8 cellular contexts compared by ENCODE assay signal in the genomic region with DNA sequence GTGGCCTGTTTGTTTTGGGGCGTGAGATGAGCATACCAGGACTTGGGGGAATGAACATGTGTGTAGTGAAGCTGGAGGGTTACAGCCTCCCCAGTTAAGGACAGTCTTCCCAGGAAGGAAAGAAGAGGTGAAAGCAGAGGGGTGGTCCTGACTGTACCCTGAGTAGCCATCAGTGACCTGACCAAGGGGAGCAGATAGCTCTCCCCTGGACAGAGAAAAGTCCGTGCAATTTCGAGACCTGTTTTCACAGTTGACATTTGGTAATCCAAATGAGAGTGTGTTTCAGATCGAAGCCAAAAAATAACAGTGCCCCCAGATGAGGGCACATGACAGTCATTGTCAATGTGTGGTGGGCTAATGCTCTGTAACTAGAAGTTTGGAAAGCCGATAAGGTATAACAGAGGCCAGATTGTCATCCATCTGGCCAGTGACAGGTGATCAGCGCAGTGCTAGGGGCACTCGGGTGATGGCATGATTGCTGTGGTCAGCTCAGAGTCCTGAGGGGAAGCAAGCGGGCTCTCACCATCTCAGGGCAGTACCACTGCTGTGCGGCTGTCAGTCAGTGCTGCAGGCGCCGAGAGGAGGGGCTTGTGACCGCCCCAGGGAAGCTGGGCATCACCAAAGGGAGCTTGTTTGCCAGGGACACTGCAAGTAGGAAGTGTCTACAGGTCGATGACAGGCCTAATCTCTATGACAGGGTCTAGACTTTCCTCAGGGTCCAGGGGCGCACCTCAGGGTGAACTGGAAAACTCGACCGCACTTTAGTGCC. TPM values are rescaled to one million over a fixed set of nuclear protein-coding genes. Genes with fewer than 3 reads are reported as not detected.
DNase-seq lines count a peak whose midpoint lies in the region; ATAC-seq and TF ChIP-seq lines count a peak whose summit lies in the region.

No MANE protein-coding gene starts in this region.

- POLR2A ChIA-PET in HCT116 (lab: Charles Lee): interaction anchor here (0.5 to 2.3 kb wide), 4 partner anchors 12 to 299 kb away, joined by 3 to 9 read pairs (median 5); a partner anchor contains a TSS
- POLR2A ChIA-PET in activated CD8-positive, alpha-beta T cell treated with anti-CD3 and anti-CD28 coated beads, Interleukin-2, amount 10 ng/mL, durations not matched to agents 7 days and 5 days (lab: Charles Lee): interaction anchor here (1.0 to 2.9 kb wide), 6 partner anchors 9 to 298 kb away, joined by 3 to 18 read pairs (median 6); a partner anchor contains a TSS

- CTCF ChIA-PET in HCT116 (lab: Charles Lee): interaction anchor here (1.7 kb wide), 1 partner anchor 12 kb away, joined by 14 read pairs; a partner anchor contains a TSS
- CTCF ChIA-PET in activated CD8-positive, alpha-beta T cell treated with anti-CD3 and anti-CD28 coated beads, Interleukin-2, amount 10 ng/mL, durations not matched to agents 7 days and 5 days (lab: Charles Lee): interaction anchor here (0.9 to 2.4 kb wide), 5 partner anchors 7 to 166 kb away, joined by 3 to 24 read pairs (median 4); a partner anchor contains a TSS

- peaks cover 37% of the 10 kb centered on the region for H3K4me1 Mint-ChIP-seq in activated CD8-positive, alpha-beta T cell treated with anti-CD3 and anti-CD28 coated beads, Interleukin-2, amount 10 ng/mL, durations not matched to agents 7 days and 5 days (ENCODE audit: low read depth)

- peak overlapping the region; percentile 88 for H3K4me3 Mint-ChIP-seq in activated CD8-positive, alpha-beta T cell treated with anti-CD3 and anti-CD28 coated beads, Interleukin-2, amount 10 ng/mL, durations not matched to agents 7 days and 5 days

- H3K4me1 ChIP-seq in HCT116 (ENCODE audit: control insufficient read depth in 1 of 2, insufficient read depth in 2 of 2, low read length in 2 of 2): peaks cover 13 to 24% of the 10 kb centered on the region in 2 experiments; a peak in 3 of 4 replicates
- H3K4me1 ChIP-seq in iPS-15b (ENCODE audit: control insufficient read depth, insufficient read depth, low read length): no peaks in the 10 kb centered on the region

- H3K36me3 ChIP-seq in HCT116 (ENCODE audit: control insufficient read depth in 1 of 2, insufficient read depth in 2 of 2, low read length in 2 of 2) (peaks cover 50 to 60% of the 10 kb centered on the region in 2 experiments), iPS-15b (ENCODE audit: control insufficient read depth, insufficient read depth, low read length) (peaks cover 42% of the 10 kb centered on the region)

- H3K27ac ChIP-seq in 22Rv1 (peak overlapping the region; percentile 90), HCT116 (ENCODE audit: low read depth, low read length) (peak overlapping the region; percentile 96)

- TF ChIP-seq CTCF in 22Rv1 (IDR thresholded peaks at IDR 0.05): no peak
- TF ChIP-seq CTCF in HCT116 (IDR thresholded peaks at IDR 0.05 in 2 of 3, conservative IDR thresholded peaks at IDR 0.05 in 1 of 3; ENCODE audit: borderline replicate concordance in 1 of 3, insufficient read depth in 1 of 3, low read depth in 2 of 3, low read length in 2 of 3): no peak
- TF ChIP-seq CTCF in GM13976 (IDR thresholded peaks at IDR 0.05; ENCODE audit: borderline replicate concordance, control extremely low read depth, extremely low read depth, insufficient read depth, missing control alignments): no peak

- peak; percentile 0; the same call in 1 of the 2 replicates for ATAC-seq in HCT116
- ATAC-seq in activated CD8-positive, alpha-beta T cell treated with anti-CD3 and anti-CD28 coated beads, Interleukin-2, amount 10 ng/mL, durations not matched to agents 7 days and 5 days: no peak
- no peak for ATAC-seq in stimulated activated naive CD8-positive, alpha-beta T cell treated with anti-CD3 and anti-CD28 coated beads, Interleukin-15, Interleukin-2, amounts not matched to agents 100 U/mL and 50 U/mL, for 24 hours

- peaks cover 74% of the 10 kb centered on the region for H3K79me2 ChIP-seq in HCT116 (ENCODE audit: insufficient read depth, low read length)

- peak overlapping the region; percentile 94 for H3K4me2 ChIP-seq in HCT116 (ENCODE audit: low read length)

- no peak for TF ChIP-seq RAD21 in HCT116 (IDR thresholded peaks at IDR 0.05; ENCODE audit: low read depth)

- H3K9me3 ChIP-seq in HCT116 (ENCODE audit: control insufficient read depth in 1 of 2, insufficient read depth in 1 of 2, low read depth in 1 of 2, low read length in 2 of 2) (no peaks in the 10 kb centered on the region), iPS-15b (ENCODE audit: control insufficient read depth, insufficient read depth, low read length) (no peaks in the 10 kb centered on the region)

- intact Hi-C loops in HCT116 (cut with micrococcal nuclease): loop anchor here (5.0 kb wide), 1 partner anchor 163 kb away; no protein-coding TSS in a partner anchor

- H3K27me3 ChIP-seq in HCT116 (ENCODE audit: insufficient read depth, low read length) (no peaks in the 10 kb centered on the region), iPS-15b (ENCODE audit: control insufficient read depth, insufficient read depth, low read length) (no peaks in the 10 kb centered on the region)

- peak overlapping the region; percentile 90 to 91 for H3K4me3 ChIP-seq in HCT116 (replicated peaks in 1 of 2; ENCODE audit: low read depth in 1 of 2, low read length in 2 of 2)
- H3K4me3 ChIP-seq in iPS-15b (ENCODE audit: low read depth, low read length): peak overlapping the region; percentile 95

- RAD21 ChIA-PET in HCT116 (lab: Charles Lee; ENCODE audit: low non-redundant PET in 1 of 2, low total read pairs in 2 of 2, uncharacterized antibody in 2 of 2, unreplicated experiment in 2 of 2): no interaction called here

- in situ Hi-C loops in GM13976 (cut with MboI; ENCODE audit: low sequenced_read_pairs, unreplicated experiment): no loop called here

- H3K9ac ChIP-seq in HCT116 (ENCODE audit: low read length): peak overlapping the region; percentile 99
- H3K9ac ChIP-seq in iPS-15b (ENCODE audit: low read depth, low read length): peak overlapping the region; percentile 88

- H2AFZ ChIP-seq in HCT116 (ENCODE audit: low read depth, low read length, poor library complexity, severe bottlenecking): no peak overlapping the region

- no TSS peak for BruUV-seq in HCT116 (replicated peaks; lab: Mats Ljungman, UMichigan)

- H3K36me3 Mint-ChIP-seq in activated CD8-positive, alpha-beta T cell treated with anti-CD3 and anti-CD28 coated beads, Interleukin-2, amount 10 ng/mL, durations not matched to agents 7 days and 5 days (ENCODE audit: low read depth): peaks cover 57% of the 10 kb centered on the region

- peak overlapping the region; percentile 97 for H3K27ac Mint-ChIP-seq in activated CD8-positive, alpha-beta T cell treated with anti-CD3 and anti-CD28 coated beads, Interleukin-2, amount 10 ng/mL, durations not matched to agents 7 days and 5 days

- TF ChIP-seq POLR2A in HCT116 (IDR thresholded peaks at IDR 0.05; ENCODE audit: borderline replicate concordance, extremely low read depth, insufficient read depth, insufficient read length): no peak

- H4K20me1 ChIP-seq in HCT116 (ENCODE audit: insufficient read depth): peaks cover 14% of the 10 kb centered on the region; the same call in 1 of the 2 replicates

- no peaks in the 10 kb centered on the region for H3K27me3 Mint-ChIP-seq in activated CD8-positive, alpha-beta T cell treated with anti-CD3 and anti-CD28 coated beads, Interleukin-2, amount 10 ng/mL, durations not matched to agents 7 days and 5 days (ENCODE audit: low read depth)

- H3K9me3 Mint-ChIP-seq in activated CD8-positive, alpha-beta T cell treated with anti-CD3 and anti-CD28 coated beads, Interleukin-2, amount 10 ng/mL, durations not matched to agents 7 days and 5 days (ENCODE audit: insufficient read depth): no peaks in the 10 kb centered on the region

- no peaks in the 10 kb centered on the region for H3K9me2 ChIP-seq in HCT116 (ENCODE audit: insufficient read depth)

- DNase-seq in HCT116 (ENCODE audit: low read depth, low spot score) (no peak), GM13976 (ENCODE audit: low spot score) (no peak), AML-193 (lab: John Stamatoyannopoulos, UW) (no peak), OCI-M2 (lab: John Stamatoyannopoulos, UW; ENCODE audit: unreplicated experiment) (no peak)
- DNase-seq in activated CD8-positive, alpha-beta T cell treated with anti-CD3 and anti-CD28 coated beads, Interleukin-2, amount 10 ng/mL, durations not matched to agents 7 days and 5 days: no peak
- peak; percentile 16 for DNase-seq in stimulated activated naive CD8-positive, alpha-beta T cell treated with anti-CD3 and anti-CD28 coated beads, Interleukin-15, Interleukin-2, amounts not matched to agents 100 U/mL and 50 U/mL, for 24 hours

TF ChIP-seq in HCT116, 20 proteins besides CTCF, POLR2A, EP300 and RAD21 (continues in another document):
- no peak for TF ChIP-seq EZH2 (IDR thresholded peaks at IDR 0.05)

RNA-seq across cellular contexts. Expression of a gene that starts 1.1 kb away (rescaled TPM):
- total RNA-seq in HCT116 (2021; ENCODE audit: unreplicated experiment): 1,287 TPM
- 1,511 and 1,737 TPM in 2 replicates for polyA plus RNA-seq in HCT116 (2012)
- total RNA-seq in activated CD8-positive, alpha-beta T cell treated with anti-CD3 and anti-CD28 coated beads, Interleukin-2, amount 10 ng/mL, durations not matched to agents 7 days and 5 days: 100 to 1,000 TPM; 502 to 542 TPM

RNA-seq across cellular contexts. Expression of a gene that starts 11.7 kb away (rescaled TPM):
- total RNA-seq in HCT116 (2021; ENCODE audit: unreplicated experiment): 510 TPM
- polyA plus RNA-seq in HCT116 (2012): 350 and 483 TPM in 2 replicates
- 100 to 1,000 TPM; 148 to 150 TPM for total RNA-seq in activated CD8-positive, alpha-beta T cell treated with anti-CD3 and anti-CD28 coated beads, Interleukin-2, amount 10 ng/mL, durations not matched to agents 7 days and 5 days

RNA-seq across cellular contexts. Expression of a gene that starts 44.4 kb away (rescaled TPM):
- 77.6 TPM for total RNA-seq in HCT116 (2021; ENCODE audit: unreplicated experiment)
- polyA plus RNA-seq in HCT116 (2012): 44.2 and 45.8 TPM in 2 replicates
- total RNA-seq in activated CD8-positive, alpha-beta T cell treated with anti-CD3 and anti-CD28 coated beads, Interleukin-2, amount 10 ng/mL, durations not matched to agents 7 days and 5 days: 10 to 100 TPM; 39.2 to 42.1 TPM
